In genomic region chr1:9413143-9413876, GRCh38 we compare ENCODE assay signal across 9 cellular contexts.
DNase-seq lines count a peak whose midpoint lies in the region; ATAC-seq lines count a peak whose summit lies in the region.
"Had no signal": no experiment of that assay in that cellular context is flagged by ENCODE, and none has a peak within 500 bp of the region (broad histone marks: within the 10 kb centered on the region; RNA-seq: fewer than 3 reads in every experiment).

No MANE protein-coding gene starts in this region.

- ATAC-seq in GM21786 (IDR thresholded peaks at IDR 0.05; ENCODE audit: unreplicated experiment) = peak; percentile 59
- peak; percentile 86 for ATAC-seq in aorta (ENCODE audit: low FRiP score)

- H3K4me2 ChIP-seq in trophoblast cell (ENCODE audit: low read length) = peak overlapping the region; percentile 8

- H3K79me1 ChIP-seq in trophoblast cell (ENCODE audit: low read length) = peaks cover 17% of the 10 kb centered on the region

- H2BK5ac ChIP-seq in trophoblast cell (ENCODE audit: low read depth, low read length, poor library complexity) = peak overlapping the region; percentile 97

- H3K18ac ChIP-seq in trophoblast cell (ENCODE audit: low read length) = peak overlapping the region; percentile 97

- peak overlapping the region; percentile 99 for H4K91ac ChIP-seq in trophoblast cell (ENCODE audit: low read depth, low read length)

- H2BK12ac ChIP-seq in trophoblast cell (ENCODE audit: low read length) = peak overlapping the region; percentile 100

- H2AFZ ChIP-seq in trophoblast cell (ENCODE audit: insufficient read depth, low read length, poor library complexity) = peak overlapping the region; percentile 66

- H2BK120ac ChIP-seq in trophoblast cell (ENCODE audit: insufficient read depth, low read length, poor library complexity) = peak overlapping the region; percentile 99

- no peaks in the 10 kb centered on the region for H3K36me3 ChIP-seq in trophoblast cell (ENCODE audit: control insufficient read depth in 1 of 2, insufficient read depth in 2 of 2, low read length in 2 of 2)
- H3K36me3 ChIP-seq in aorta (ENCODE audit: control insufficient read depth in 1 of 2, insufficient read depth in 2 of 2, low read length in 1 of 2) = no peaks in the 10 kb centered on the region

- intact Hi-C loops in aorta (cut with DNase I) = loop anchor here in 1 of 2 donors (2.0 kb wide), 1 partner anchor 27 kb away; no protein-coding TSS in a partner anchor

- H3K27me3 ChIP-seq in trophoblast cell (ENCODE audit: insufficient read depth, low read length) = no peaks in the 10 kb centered on the region
- H3K27me3 ChIP-seq in aorta (ENCODE audit: control insufficient read depth in 1 of 2, insufficient read depth in 2 of 2, low read length in 1 of 2) = no peaks in the 10 kb centered on the region

- peak overlapping the region; percentile 92 for H2AK5ac ChIP-seq in trophoblast cell (ENCODE audit: low read length)

- WGBS in trophoblast cell (ENCODE audit: extremely low coverage, insufficient coverage, insufficient read length) = no CpG with 5 or more reads among the region's 15 CpGs
- 0 to 2% methylated on average over 15 of the region's 15 CpGs for WGBS in aorta, 2 donors

- peak overlapping the region; percentile 99 for H3K14ac ChIP-seq in trophoblast cell (ENCODE audit: low read length)

- H3K23ac ChIP-seq in trophoblast cell (ENCODE audit: low read length) = no peak overlapping the region

- peak overlapping the region; percentile 31 for H3K4me3 ChIP-seq in Jurkat, Clone E6-1 (ENCODE audit: low read length)
- H3K4me3 ChIP-seq in trophoblast cell (ENCODE audit: low read depth, low read length) = no peak overlapping the region
- H3K4me3 ChIP-seq in aorta (ENCODE audit: low read length in 2 of 2) = no peak overlapping the region

- peak overlapping the region; percentile 77 for H4K8ac ChIP-seq in trophoblast cell (ENCODE audit: low read depth, low read length)

- H3K4me1 ChIP-seq in trophoblast cell (ENCODE audit: control insufficient read depth in 1 of 2, insufficient read depth in 2 of 2, low read length in 2 of 2) (peaks cover 14 to 19% of the 10 kb centered on the region in 2 experiments), aorta (ENCODE audit: control insufficient read depth in 1 of 2, insufficient read depth in 2 of 2, low read length in 2 of 2) (peaks cover 0 to 5% of the 10 kb centered on the region in 2 donors)

- DNase-seq in ELF-1 (ENCODE audit: low read depth, low spot score) = peak; percentile 76
- peak; percentile 81 for DNase-seq in Jurkat, Clone E6-1 (ENCODE audit: low read depth, low spot score)
- DNase-seq in activated CD8-positive, alpha-beta memory T cell treated with anti-CD3 and anti-CD28 coated beads for 24 hours = peak; percentile 81
- peak; percentile 77 for DNase-seq in fibroblast of gingiva (ENCODE audit: low read depth)
- peak; percentile 81 to 87 for DNase-seq in trophoblast cell
- peak; percentile 87 to 88 for DNase-seq in aorta
- no peak for DNase-seq in NCI-H2029 treated with DMSO at 0.1 percent for 48 hours (lab: John Stamatoyannopoulos, UW)

- H3K9me3 ChIP-seq in trophoblast cell (ENCODE audit: insufficient read depth, low read depth, low read length) (peaks cover 3% of the 10 kb centered on the region), aorta (ENCODE audit: control insufficient read depth, low read length) (no peaks in the 10 kb centered on the region)

- H4K12ac ChIP-seq in trophoblast cell (ENCODE audit: low read depth, low read length) = peak overlapping the region; percentile 75

- peak overlapping the region; percentile 93 for H3K27ac ChIP-seq in trophoblast cell (ENCODE audit: low read depth, low read length)
- peak overlapping the region; percentile 95 to 98 for H3K27ac ChIP-seq in aorta (ENCODE audit: low read depth in 1 of 2, low read length in 2 of 2)
- H3K27ac ChIP-seq: VCaP had no signal

- no peak overlapping the region for H3K9ac ChIP-seq in trophoblast cell (ENCODE audit: low read length)

- peaks cover 5% of the 10 kb centered on the region for H3K79me2 ChIP-seq in trophoblast cell (ENCODE audit: control insufficient read depth, insufficient read depth, low read length, poor library complexity)

- peak overlapping the region; percentile 87 for H3K4ac ChIP-seq in trophoblast cell (ENCODE audit: low read depth, low read length)
